ENCODE assay signal across 22 cellular contexts in genomic region chr13:113912596-113912995, GRCh38.
"Had no signal": no experiment of that assay in that cellular context is flagged by ENCODE, and none has a peak within 500 bp of the region (broad histone marks: within the 10 kb centered on the region; RNA-seq: fewer than 3 reads in every experiment).

No MANE protein-coding gene starts in this region.

- H3K27ac Mint-ChIP-seq: activated CD4-positive, alpha-beta T cell treated with anti-CD3 and anti-CD28 coated beads, Interleukin-2, amount 10 ng/mL, durations not matched to agents 24 days and 14 days; activated CD8-positive, alpha-beta T cell treated with anti-CD3 and anti-CD28 coated beads for 36 hours; activated naive CD8-positive, alpha-beta T cell; effector memory CD8-positive, alpha-beta T cell; mesothelial cell of epicardium; nephron progenitor cell; stimulated activated naive CD8-positive, alpha-beta T cell treated with anti-CD3 and anti-CD28 coated beads, Interleukin-15, amount 100 ng/mL, for 72 hours had no signal

- H3K36me3 ChIP-seq: lower lobe of right lung, suprapubic skin, transverse colon, vagina had no signal

- H3K36me3 Mint-ChIP-seq: mesothelial cell of epicardium had no signal

- H3K4me3 ChIP-seq: body of pancreas, hepatocyte, lower lobe of right lung, suprapubic skin, transverse colon, vagina had no signal

- DNase-seq: activated CD4-positive, alpha-beta T cell treated with anti-CD3 and anti-CD28 coated beads, Interleukin-2, amount 10 ng/mL, durations not matched to agents 24 days and 14 days; activated CD8-positive, alpha-beta T cell treated with anti-CD3 and anti-CD28 coated beads for 36 hours; activated gamma-delta T cell; activated T-cell treated with anti-CD3 and anti-CD28 coated beads, Interleukin-2, amount 50 U/mL, for 4 hours; amniotic stem cell; body of pancreas; effector memory CD8-positive, alpha-beta T cell; foreskin fibroblast; lower lobe of right lung; nephron progenitor cell; nucleus accumbens; posterior cingulate gyrus; stimulated activated CD4-positive, alpha-beta T cell treated with anti-CD3 and anti-CD28 coated beads, Interleukin-12 subunit alpha, Interleukin-12 subunit beta, amount 100 ng/mL, for 4 hours; stimulated activated CD4-positive, alpha-beta T cell treated with anti-CD3 and anti-CD28 coated beads, Interleukin-1b, Interleukin-23, amount 100 ng/mL, for 48 hours; stimulated activated naive CD8-positive, alpha-beta T cell treated with anti-CD3 and anti-CD28 coated beads, Interleukin-15, amount 100 ng/mL, for 72 hours; T1000; transverse colon had no signal

- H3K4me3 Mint-ChIP-seq: activated CD4-positive, alpha-beta T cell treated with anti-CD3 and anti-CD28 coated beads, Interleukin-2, amount 10 ng/mL, durations not matched to agents 24 days and 14 days; activated CD8-positive, alpha-beta T cell treated with anti-CD3 and anti-CD28 coated beads for 36 hours; activated naive CD8-positive, alpha-beta T cell; activated T-cell treated with anti-CD3 and anti-CD28 coated beads, Interleukin-2, amount 50 U/mL, for 4 hours; effector memory CD8-positive, alpha-beta T cell; mesothelial cell of epicardium; nephron progenitor cell; stimulated activated naive CD8-positive, alpha-beta T cell treated with anti-CD3 and anti-CD28 coated beads, Interleukin-15, amount 100 ng/mL, for 72 hours had no signal

- H3K9me3 Mint-ChIP-seq: activated CD4-positive, alpha-beta T cell treated with anti-CD3 and anti-CD28 coated beads, Interleukin-2, amount 10 ng/mL, durations not matched to agents 24 days and 14 days; activated CD8-positive, alpha-beta T cell treated with anti-CD3 and anti-CD28 coated beads for 36 hours; effector memory CD8-positive, alpha-beta T cell had no signal

- H3K4me2 ChIP-seq: hepatocyte had no signal

- H3K9me3 ChIP-seq: body of pancreas, lower lobe of right lung, suprapubic skin, transverse colon, vagina had no signal

- ATAC-seq: activated CD8-positive, alpha-beta T cell treated with anti-CD3 and anti-CD28 coated beads for 36 hours; activated T-cell treated with anti-CD3 and anti-CD28 coated beads, Interleukin-2, amount 50 U/mL, for 4 hours; body of pancreas; effector memory CD8-positive, alpha-beta T cell; lower lobe of right lung; stimulated activated naive CD8-positive, alpha-beta T cell treated with anti-CD3 and anti-CD28 coated beads, Interleukin-15, amount 100 ng/mL, for 72 hours had no signal

- H3K27ac ChIP-seq: body of pancreas, hepatocyte, lower lobe of right lung, suprapubic skin, transverse colon, vagina had no signal

- H2AFZ ChIP-seq: hepatocyte had no signal

- H3K79me2 ChIP-seq: hepatocyte had no signal

- H3K27me3 ChIP-seq: body of pancreas, hepatocyte, vagina had no signal

- H3K4me1 ChIP-seq: lower lobe of right lung had no signal
